Comparison of ENCODE assay signal across 1 cellular context in the genomic region with DNA sequence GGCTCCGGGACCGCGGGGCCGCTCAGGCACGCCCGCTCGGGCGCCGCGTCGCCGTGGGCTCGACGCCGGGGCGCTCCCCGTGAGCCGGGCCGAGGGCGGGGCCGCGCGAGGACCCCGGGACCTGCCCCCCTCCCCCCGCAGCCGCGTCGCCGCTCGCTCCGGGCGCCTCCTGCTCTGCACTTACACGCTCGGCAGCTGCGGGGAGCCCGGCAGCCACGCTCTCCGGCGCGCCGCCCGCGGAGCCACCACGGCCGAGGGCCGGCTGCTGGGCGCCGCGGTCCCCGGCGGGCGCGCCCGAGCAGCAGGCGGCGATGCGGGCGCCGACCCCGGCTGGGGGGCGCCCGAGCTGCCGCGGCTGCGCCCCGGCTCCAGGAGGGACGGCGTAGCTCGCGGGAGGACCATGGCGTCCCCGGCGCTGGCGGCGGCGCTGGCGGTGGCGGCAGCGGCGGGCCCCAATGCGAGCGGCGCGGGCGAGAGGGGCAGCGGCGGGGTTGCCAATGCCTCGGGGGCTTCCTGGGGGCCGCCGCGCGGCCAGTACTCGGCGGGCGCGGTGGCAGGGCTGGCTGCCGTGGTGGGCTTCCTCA.
TF ChIP-seq lines count a peak whose summit lies in the region.

A gene (plus strand): TSS at position 179 of the 584 bp plus-strand sequence. CDS start 222 bp downstream, at position 401.

TF ChIP-seq in HepG2, 621 proteins besides CTCF, POLR2A, EP300 and RAD21:
- TF ChIP-seq POLR2G (IDR thresholded peaks at IDR 0.05; ENCODE audit: low read depth, low read length) (peak; percentile 37; the same call in 1 of the 2 replicates), SIN3A (IDR thresholded peaks at IDR 0.05; ENCODE audit: borderline replicate concordance, low read depth, low read length) (peak; percentile 20; the same call in 1 of the 2 replicates), ZNF335 (CRISPR knock-in tag; IDR thresholded peaks at IDR 0.05) (no peak), TAF1 (CRISPR knock-in tag; IDR thresholded peaks at IDR 0.05) (peak; percentile 15; the same call in 1 of the 2 replicates), ZNF563 (CRISPR knock-in tag; IDR thresholded peaks at IDR 0.05) (0 out of 2 replicates have a peak, but pooled peaks have one; percentile 20), CREM (IDR thresholded peaks at IDR 0.05) (no peak), CREM (CRISPR knock-in tag; IDR thresholded peaks at IDR 0.05) (no peak), PHF20 (CRISPR knock-in tag; IDR thresholded peaks at IDR 0.05) (no peak), HNRNPLL (IDR thresholded peaks at IDR 0.05; ENCODE audit: low read depth, low read length, poor library complexity, severe bottlenecking) (peak; percentile 28), U2AF2 (IDR thresholded peaks at IDR 0.05; ENCODE audit: low read depth, low read length) (no peak), RBFOX2 (IDR thresholded peaks at IDR 0.05; ENCODE audit: low read depth, low read length) (peak; percentile 3), RFX5 (IDR thresholded peaks at IDR 0.05; ENCODE audit: low read depth, low read length) (no peak), ZNF430 (CRISPR knock-in tag; IDR thresholded peaks at IDR 0.05) (no peak), SSRP1 (CRISPR knock-in tag; IDR thresholded peaks at IDR 0.05) (no peak)
- TF ChIP-seq, protein P1, sequence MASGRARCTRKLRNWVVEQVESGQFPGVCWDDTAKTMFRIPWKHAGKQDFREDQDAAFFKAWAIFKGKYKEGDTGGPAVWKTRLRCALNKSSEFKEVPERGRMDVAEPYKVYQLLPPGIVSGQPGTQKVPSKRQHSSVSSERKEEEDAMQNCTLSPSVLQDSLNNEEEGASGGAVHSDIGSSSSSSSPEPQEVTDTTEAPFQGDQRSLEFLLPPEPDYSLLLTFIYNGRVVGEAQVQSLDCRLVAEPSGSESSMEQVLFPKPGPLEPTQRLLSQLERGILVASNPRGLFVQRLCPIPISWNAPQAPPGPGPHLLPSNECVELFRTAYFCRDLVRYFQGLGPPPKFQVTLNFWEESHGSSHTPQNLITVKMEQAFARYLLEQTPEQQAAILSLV (CRISPR knock-in tag; IDR thresholded peaks at IDR 0.05; ENCODE audit: borderline replicate concordance): no peak
- TF ChIP-seq, protein P2, sequence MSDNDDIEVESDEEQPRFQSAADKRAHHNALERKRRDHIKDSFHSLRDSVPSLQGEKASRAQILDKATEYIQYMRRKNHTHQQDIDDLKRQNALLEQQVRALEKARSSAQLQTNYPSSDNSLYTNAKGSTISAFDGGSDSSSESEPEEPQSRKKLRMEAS (IDR thresholded peaks at IDR 0.05): peak; percentile 27; the same call in 1 of the 2 replicates
- TF ChIP-seq, protein P3, sequence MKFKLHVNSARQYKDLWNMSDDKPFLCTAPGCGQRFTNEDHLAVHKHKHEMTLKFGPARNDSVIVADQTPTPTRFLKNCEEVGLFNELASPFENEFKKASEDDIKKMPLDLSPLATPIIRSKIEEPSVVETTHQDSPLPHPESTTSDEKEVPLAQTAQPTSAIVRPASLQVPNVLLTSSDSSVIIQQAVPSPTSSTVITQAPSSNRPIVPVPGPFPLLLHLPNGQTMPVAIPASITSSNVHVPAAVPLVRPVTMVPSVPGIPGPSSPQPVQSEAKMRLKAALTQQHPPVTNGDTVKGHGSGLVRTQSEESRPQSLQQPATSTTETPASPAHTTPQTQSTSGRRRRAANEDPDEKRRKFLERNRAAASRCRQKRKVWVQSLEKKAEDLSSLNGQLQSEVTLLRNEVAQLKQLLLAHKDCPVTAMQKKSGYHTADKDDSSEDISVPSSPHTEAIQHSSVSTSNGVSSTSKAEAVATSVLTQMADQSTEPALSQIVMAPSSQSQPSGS (CRISPR knock-in tag; IDR thresholded peaks at IDR 0.05): no peak
- TF ChIP-seq, protein P4, sequence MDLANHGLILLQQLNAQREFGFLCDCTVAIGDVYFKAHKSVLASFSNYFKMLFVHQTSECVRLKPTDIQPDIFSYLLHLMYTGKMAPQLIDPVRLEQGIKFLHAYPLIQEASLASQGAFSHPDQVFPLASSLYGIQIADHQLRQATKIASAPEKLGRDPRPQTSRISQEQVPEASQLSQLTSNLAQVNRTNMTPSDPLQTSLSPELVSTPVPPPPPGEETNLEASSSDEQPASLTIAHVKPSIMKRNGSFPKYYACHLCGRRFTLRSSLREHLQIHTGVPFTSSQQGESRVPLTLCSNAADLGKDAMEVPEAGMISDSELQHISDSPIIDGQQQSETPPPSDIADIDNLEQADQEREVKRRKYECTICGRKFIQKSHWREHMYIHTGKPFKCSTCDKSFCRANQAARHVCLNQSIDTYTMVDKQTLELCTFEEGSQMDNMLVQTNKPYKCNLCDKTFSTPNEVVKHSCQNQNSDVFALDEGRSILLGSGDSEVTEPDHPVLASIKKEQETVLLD (CRISPR knock-in tag; IDR thresholded peaks at IDR 0.05; ENCODE audit: low read depth): 0 out of 2 replicates have a peak, but pooled peaks have one; percentile 63
- TF ChIP-seq, protein P5, sequence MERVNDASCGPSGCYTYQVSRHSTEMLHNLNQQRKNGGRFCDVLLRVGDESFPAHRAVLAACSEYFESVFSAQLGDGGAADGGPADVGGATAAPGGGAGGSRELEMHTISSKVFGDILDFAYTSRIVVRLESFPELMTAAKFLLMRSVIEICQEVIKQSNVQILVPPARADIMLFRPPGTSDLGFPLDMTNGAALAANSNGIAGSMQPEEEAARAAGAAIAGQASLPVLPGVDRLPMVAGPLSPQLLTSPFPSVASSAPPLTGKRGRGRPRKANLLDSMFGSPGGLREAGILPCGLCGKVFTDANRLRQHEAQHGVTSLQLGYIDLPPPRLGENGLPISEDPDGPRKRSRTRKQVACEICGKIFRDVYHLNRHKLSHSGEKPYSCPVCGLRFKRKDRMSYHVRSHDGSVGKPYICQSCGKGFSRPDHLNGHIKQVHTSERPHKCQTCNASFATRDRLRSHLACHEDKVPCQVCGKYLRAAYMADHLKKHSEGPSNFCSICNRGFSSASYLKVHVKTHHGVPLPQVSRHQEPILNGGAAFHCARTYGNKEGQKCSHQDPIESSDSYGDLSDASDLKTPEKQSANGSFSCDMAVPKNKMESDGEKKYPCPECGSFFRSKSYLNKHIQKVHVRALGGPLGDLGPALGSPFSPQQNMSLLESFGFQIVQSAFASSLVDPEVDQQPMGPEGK (CRISPR knock-in tag; IDR thresholded peaks at IDR 0.05): peak; percentile 67
- TF ChIP-seq, protein P6, sequence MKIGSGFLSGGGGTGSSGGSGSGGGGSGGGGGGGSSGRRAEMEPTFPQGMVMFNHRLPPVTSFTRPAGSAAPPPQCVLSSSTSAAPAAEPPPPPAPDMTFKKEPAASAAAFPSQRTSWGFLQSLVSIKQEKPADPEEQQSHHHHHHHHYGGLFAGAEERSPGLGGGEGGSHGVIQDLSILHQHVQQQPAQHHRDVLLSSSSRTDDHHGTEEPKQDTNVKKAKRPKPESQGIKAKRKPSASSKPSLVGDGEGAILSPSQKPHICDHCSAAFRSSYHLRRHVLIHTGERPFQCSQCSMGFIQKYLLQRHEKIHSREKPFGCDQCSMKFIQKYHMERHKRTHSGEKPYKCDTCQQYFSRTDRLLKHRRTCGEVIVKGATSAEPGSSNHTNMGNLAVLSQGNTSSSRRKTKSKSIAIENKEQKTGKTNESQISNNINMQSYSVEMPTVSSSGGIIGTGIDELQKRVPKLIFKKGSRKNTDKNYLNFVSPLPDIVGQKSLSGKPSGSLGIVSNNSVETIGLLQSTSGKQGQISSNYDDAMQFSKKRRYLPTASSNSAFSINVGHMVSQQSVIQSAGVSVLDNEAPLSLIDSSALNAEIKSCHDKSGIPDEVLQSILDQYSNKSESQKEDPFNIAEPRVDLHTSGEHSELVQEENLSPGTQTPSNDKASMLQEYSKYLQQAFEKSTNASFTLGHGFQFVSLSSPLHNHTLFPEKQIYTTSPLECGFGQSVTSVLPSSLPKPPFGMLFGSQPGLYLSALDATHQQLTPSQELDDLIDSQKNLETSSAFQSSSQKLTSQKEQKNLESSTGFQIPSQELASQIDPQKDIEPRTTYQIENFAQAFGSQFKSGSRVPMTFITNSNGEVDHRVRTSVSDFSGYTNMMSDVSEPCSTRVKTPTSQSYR (CRISPR knock-in tag; IDR thresholded peaks at IDR 0.05; ENCODE audit: borderline replicate concordance): peak; percentile 39; the same call in 1 of the 2 replicates
- TF ChIP-seq, protein P7, sequence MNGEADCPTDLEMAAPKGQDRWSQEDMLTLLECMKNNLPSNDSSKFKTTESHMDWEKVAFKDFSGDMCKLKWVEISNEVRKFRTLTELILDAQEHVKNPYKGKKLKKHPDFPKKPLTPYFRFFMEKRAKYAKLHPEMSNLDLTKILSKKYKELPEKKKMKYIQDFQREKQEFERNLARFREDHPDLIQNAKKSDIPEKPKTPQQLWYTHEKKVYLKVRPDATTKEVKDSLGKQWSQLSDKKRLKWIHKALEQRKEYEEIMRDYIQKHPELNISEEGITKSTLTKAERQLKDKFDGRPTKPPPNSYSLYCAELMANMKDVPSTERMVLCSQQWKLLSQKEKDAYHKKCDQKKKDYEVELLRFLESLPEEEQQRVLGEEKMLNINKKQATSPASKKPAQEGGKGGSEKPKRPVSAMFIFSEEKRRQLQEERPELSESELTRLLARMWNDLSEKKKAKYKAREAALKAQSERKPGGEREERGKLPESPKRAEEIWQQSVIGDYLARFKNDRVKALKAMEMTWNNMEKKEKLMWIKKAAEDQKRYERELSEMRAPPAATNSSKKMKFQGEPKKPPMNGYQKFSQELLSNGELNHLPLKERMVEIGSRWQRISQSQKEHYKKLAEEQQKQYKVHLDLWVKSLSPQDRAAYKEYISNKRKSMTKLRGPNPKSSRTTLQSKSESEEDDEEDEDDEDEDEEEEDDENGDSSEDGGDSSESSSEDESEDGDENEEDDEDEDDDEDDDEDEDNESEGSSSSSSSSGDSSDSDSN (CRISPR knock-in tag; IDR thresholded peaks at IDR 0.05): 0 out of 2 replicates have a peak, but pooled peaks have one; percentile 20
- TF ChIP-seq, protein P8, sequence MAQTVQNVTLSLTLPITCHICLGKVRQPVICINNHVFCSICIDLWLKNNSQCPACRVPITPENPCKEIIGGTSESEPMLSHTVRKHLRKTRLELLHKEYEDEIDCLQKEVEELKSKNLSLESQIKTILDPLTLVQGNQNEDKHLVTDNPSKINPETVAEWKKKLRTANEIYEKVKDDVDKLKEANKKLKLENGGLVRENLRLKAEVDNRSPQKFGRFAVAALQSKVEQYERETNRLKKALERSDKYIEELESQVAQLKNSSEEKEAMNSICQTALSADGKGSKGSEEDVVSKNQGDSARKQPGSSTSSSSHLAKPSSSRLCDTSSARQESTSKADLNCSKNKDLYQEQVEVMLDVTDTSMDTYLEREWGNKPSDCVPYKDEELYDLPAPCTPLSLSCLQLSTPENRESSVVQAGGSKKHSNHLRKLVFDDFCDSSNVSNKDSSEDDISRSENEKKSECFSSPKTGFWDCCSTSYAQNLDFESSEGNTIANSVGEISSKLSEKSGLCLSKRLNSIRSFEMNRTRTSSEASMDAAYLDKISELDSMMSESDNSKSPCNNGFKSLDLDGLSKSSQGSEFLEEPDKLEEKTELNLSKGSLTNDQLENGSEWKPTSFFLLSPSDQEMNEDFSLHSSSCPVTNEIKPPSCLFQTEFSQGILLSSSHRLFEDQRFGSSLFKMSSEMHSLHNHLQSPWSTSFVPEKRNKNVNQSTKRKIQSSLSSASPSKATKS (CRISPR knock-in tag; IDR thresholded peaks at IDR 0.05): no peak
TF ChIP-seq in HepG2: peak in this region for 11.
